Comparison of ENCODE assay signal across 8 cellular contexts in the genomic region with DNA sequence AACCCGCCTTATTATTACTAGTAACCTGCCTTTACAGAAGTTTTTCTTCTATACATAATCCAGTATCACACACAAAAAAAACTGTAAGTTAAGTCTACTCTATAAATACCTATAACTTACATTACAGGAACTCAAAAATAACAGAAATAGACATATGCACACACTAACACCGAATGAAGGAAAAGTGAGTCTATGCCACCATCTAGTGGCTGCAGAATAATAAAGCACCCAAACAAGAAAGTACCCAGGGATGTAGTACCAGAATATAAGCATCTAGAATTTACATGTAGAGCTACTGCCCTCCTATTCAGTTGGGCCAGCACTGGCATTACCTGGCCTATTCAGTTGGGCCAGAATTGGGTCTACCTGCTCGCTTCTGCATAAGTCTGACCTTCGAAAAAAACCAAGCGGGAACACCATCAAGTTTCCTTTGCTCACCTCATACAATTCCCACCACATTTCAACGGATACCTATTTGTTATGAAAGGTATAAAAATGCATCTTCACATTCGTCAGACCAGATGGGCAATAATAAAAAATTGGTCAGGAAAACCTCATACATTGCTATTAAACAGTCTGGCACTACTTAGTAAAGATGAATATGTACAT. TPM values are rescaled to one million over a fixed set of nuclear protein-coding genes. Genes with fewer than 3 reads are reported as not detected.
DNase-seq lines count a peak whose midpoint lies in the region; FAIRE-seq and TF ChIP-seq lines count a peak whose summit lies in the region.

No MANE protein-coding gene starts in this region.

- H3K9me3 ChIP-seq in MM.1S (replicated peaks; ENCODE audit: insufficient read depth, low read length) = no peaks in the 10 kb centered on the region

- no peak overlapping the region for H3K4me3 Mint-ChIP-seq in HFFc6

- H3K4me2 ChIP-seq in MM.1S (ENCODE audit: low read depth, low read length) = no peak overlapping the region

- DNase-seq in AG10803 (ENCODE audit: low read depth) (peak; percentile 71), HFFc6 (peak; percentile 70), MM.1S (peak; percentile 69), RPMI7951 (ENCODE audit: low read depth) (peak; percentile 70), midbrain (lab: John Stamatoyannopoulos, UW) (peak; percentile 78), lower leg skin (ENCODE audit: low spot score in 2 of 2) (no peak)

- no peaks in the 10 kb centered on the region for H3K9me3 Mint-ChIP-seq in HFFc6

- no peak overlapping the region for H2AFZ ChIP-seq in MM.1S (ENCODE audit: low read length)

- no peaks in the 10 kb centered on the region for H3K36me3 Mint-ChIP-seq in HFFc6 (ENCODE audit: low read depth)

- intact Hi-C loops in lower leg skin (cut with DNase I; ENCODE audit: low total_unique reads) = no loop called here

- no peaks in the 10 kb centered on the region for H3K4me1 ChIP-seq in MM.1S (ENCODE audit: low read length)

- no peaks in the 10 kb centered on the region for H4K20me1 ChIP-seq in MM.1S (ENCODE audit: insufficient read depth, low read length)

- TF ChIP-seq CTCF in AG10803 (conservative IDR thresholded peaks at IDR 0.05; ENCODE audit: low read length) (peak; percentile 86), GM12874 (IDR thresholded peaks at IDR 0.05; ENCODE audit: insufficient read depth, low read depth, low read length) (peak; percentile 48), HFFc6 (IDR thresholded peaks at IDR 0.05) (peak; percentile 88), MM.1S (IDR thresholded peaks at IDR 0.05; ENCODE audit: low read length) (peak; percentile 78), lower leg skin (IDR thresholded peaks at IDR 0.05) (peak in 1 of 3 donors; percentile 21)

- H3K4me3 ChIP-seq in AG10803 (ENCODE audit: low read length) (no peak overlapping the region), MM.1S (ENCODE audit: low read length) (no peak overlapping the region), lower leg skin (ENCODE audit: low read depth, poor library complexity, severe bottlenecking) (no peak overlapping the region)

- H3K79me2 ChIP-seq in MM.1S (ENCODE audit: low read length) = 0 out of 2 replicates have a peak, but pooled peaks cover 3% of the 10 kb centered on the region

- H3K9me2 ChIP-seq in MM.1S (replicated peaks; ENCODE audit: insufficient read depth, low read length) = no peaks in the 10 kb centered on the region

- no peak overlapping the region; the same call in 1 of the 2 replicates for H3K27ac Mint-ChIP-seq in HFFc6

- peak; percentile 79 for FAIRE-seq in colon (lab: Jason Lieb, UNC)

- WGBS in lower leg skin, 2 donors = 26 to 36% methylated on average over 7 of the region's 7 CpGs

- peaks cover 46% of the 10 kb centered on the region for H3K4me1 Mint-ChIP-seq in HFFc6 (ENCODE audit: low read depth)

- no peaks in the 10 kb centered on the region for H3K36me3 ChIP-seq in MM.1S (replicated peaks; ENCODE audit: insufficient read depth, low read length)

- no peak for TF ChIP-seq POLR2A in lower leg skin (IDR thresholded peaks at IDR 0.05)

- H3K27ac ChIP-seq in MM.1S (ENCODE audit: low read length) = no peak overlapping the region

- no peaks in the 10 kb centered on the region for H3K27me3 ChIP-seq in MM.1S (replicated peaks; ENCODE audit: insufficient read depth, low read length)

- H3K9ac ChIP-seq in MM.1S (ENCODE audit: low read length) = no peak overlapping the region

- H3F3A ChIP-seq in MM.1S (ENCODE audit: insufficient read depth, low read length) = peaks cover 10% of the 10 kb centered on the region

- H3K27me3 Mint-ChIP-seq in HFFc6 (ENCODE audit: insufficient read depth) = no peaks in the 10 kb centered on the region; the same call in 1 of the 2 replicates

RNA-seq across cellular contexts. Expression of gene NIPSNAP3A, which starts 4.0 kb away (rescaled TPM):
- 10 to 100 TPM; 11.5 to 17.0 (median 14.6) TPM for total RNA-seq in HFFc6 (2021; fragmentation: NEBNext Ultra II Directional; extraction: Animal tissue kit (Norgen Biotek cat#: 25700))
- total RNA-seq in RPMI7951 (2014; rRNA removed; shearing (Covaris generic)) = 76.8 and 93.5 TPM in 2 replicates
- total RNA-seq in lower leg skin = 10 to 100 TPM; 22.0 to 30.1 (median 26.0) TPM

RNA-seq across cellular contexts. Expression of gene NIPSNAP3B, which starts 20.4 kb away (rescaled TPM):
- total RNA-seq in HFFc6 (2021; fragmentation: NEBNext Ultra II Directional; extraction: Animal tissue kit (Norgen Biotek cat#: 25700)) = under 1 TPM; 0.19 to 0.68 (median 0.40) TPM
- 2.1 and 2.6 TPM in 2 replicates for total RNA-seq in RPMI7951 (2014; rRNA removed; shearing (Covaris generic))
- 1 to 10 TPM; 1.6 to 3.2 (median 1.9) TPM for total RNA-seq in lower leg skin

RNA-seq across cellular contexts. Expression of gene OR13D1, which starts 49.2 kb away (rescaled TPM):
- not detected for total RNA-seq in HFFc6 (2021; fragmentation: NEBNext Ultra II Directional; extraction: Animal tissue kit (Norgen Biotek cat#: 25700))
- not detected in 2 replicates for total RNA-seq in RPMI7951 (2014; rRNA removed; shearing (Covaris generic))
- total RNA-seq in lower leg skin = not detected

Comparison
In these comparisons a context has a peak if more than half of its experiments do, and no peak if none do; other contexts are left out.
1. DNase-seq: peak in AG10803 (single experiment), HFFc6 (single experiment), MM.1S (single experiment), RPMI7951 (single experiment) and midbrain (single experiment); none in lower leg skin (0 of 2).